Comparison of ENCODE assay signal across 8 cellular contexts in the genomic region with DNA sequence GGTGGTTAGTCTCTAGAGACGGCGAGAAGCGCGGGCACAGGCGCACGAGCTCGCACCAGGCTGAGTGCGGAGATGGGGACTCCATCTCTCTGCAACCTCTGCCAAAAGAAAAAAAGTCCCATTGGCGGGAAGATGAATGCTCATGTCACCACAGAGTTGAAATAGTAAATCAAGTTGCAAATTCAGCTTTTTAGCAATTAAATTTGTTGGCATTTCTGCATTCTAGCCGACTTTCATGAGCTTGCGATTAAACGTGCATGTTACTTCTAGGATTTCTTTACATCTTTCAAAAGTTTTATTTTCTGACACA. TPM values are rescaled to one million over a fixed set of nuclear protein-coding genes. Genes with fewer than 3 reads are reported as not detected.
DNase-seq lines count a peak whose midpoint lies in the region; ATAC-seq and TF ChIP-seq lines count a peak whose summit lies in the region.

No MANE protein-coding gene starts in this region.

- no peaks in the 10 kb centered on the region for H3K27me3 Mint-ChIP-seq in type B pancreatic cell

- H4K20me1 ChIP-seq in OCI-LY1 (ENCODE audit: insufficient read depth, low read length), result no peaks in the 10 kb centered on the region

- H3K9me3 ChIP-seq in OCI-LY1 (ENCODE audit: low read length), result no peaks in the 10 kb centered on the region

- DNase-seq in cerebellar cortex (ENCODE audit: low spot score), result peak; percentile 60
- peak; percentile 42 for DNase-seq in medulla oblongata (ENCODE audit: extremely low spot score)
- DNase-seq in type B pancreatic cell (ENCODE audit: extremely low spot score, unreplicated experiment), result no peak
- no peak for DNase-seq in cortex of kidney (lab: John Stamatoyannopoulos, UW)

- H3K36me3 Mint-ChIP-seq in type B pancreatic cell, result peaks cover 14% of the 10 kb centered on the region

- no peaks in the 10 kb centered on the region for H3F3A ChIP-seq in OCI-LY1 (ENCODE audit: insufficient read depth, low read length)

- no peak overlapping the region for H2AFZ ChIP-seq in OCI-LY1 (ENCODE audit: low read length)

- H3K27me3 ChIP-seq in OCI-LY1 (ENCODE audit: insufficient read depth, low read length), result no peaks in the 10 kb centered on the region

- H3K4me2 ChIP-seq in OCI-LY1 (ENCODE audit: low read length), result peak overlapping the region; percentile 76

- H3K9me2 ChIP-seq in OCI-LY1 (ENCODE audit: low read depth, low read length), result no peaks in the 10 kb centered on the region

- H3K4me1 Mint-ChIP-seq in type B pancreatic cell (ENCODE audit: unreplicated experiment), result peaks cover 17% of the 10 kb centered on the region

- H3K4me3 Mint-ChIP-seq in type B pancreatic cell, result peak overlapping the region; percentile 90

- peak overlapping the region; percentile 98 for H3K9ac ChIP-seq in OCI-LY1 (ENCODE audit: low read length)

- peak overlapping the region; percentile 77 for H3K27ac Mint-ChIP-seq in type B pancreatic cell

- H3K4me1 ChIP-seq in OCI-LY1 (ENCODE audit: insufficient read depth, low read length, severe bottlenecking), result peaks cover 30% of the 10 kb centered on the region

- TF ChIP-seq CTCF in C4-2B (conservative IDR thresholded peaks at IDR 0.05) (no peak), OCI-LY1 (IDR thresholded peaks at IDR 0.05; ENCODE audit: low read length) (no peak), type B pancreatic cell (conservative IDR thresholded peaks at IDR 0.05) (no peak)

- H3K36me3 ChIP-seq in OCI-LY1 (ENCODE audit: insufficient read depth, low read length), result peaks cover 44% of the 10 kb centered on the region

- peaks cover 34% of the 10 kb centered on the region for H3K79me2 ChIP-seq in OCI-LY1 (ENCODE audit: insufficient read depth, low read length)

- H3K27ac ChIP-seq in C4-2B (peak overlapping the region; percentile 78), OCI-LY1 (ENCODE audit: low read depth, low read length, poor library complexity, severe bottlenecking) (peak overlapping the region; percentile 91)

- H3K9me3 Mint-ChIP-seq in type B pancreatic cell, result no peaks in the 10 kb centered on the region

- ATAC-seq in GM18858 (IDR thresholded peaks at IDR 0.05; ENCODE audit: unreplicated experiment), result peak; percentile 28
- peak; percentile 62 for ATAC-seq in HG03045 (IDR thresholded peaks at IDR 0.05; ENCODE audit: unreplicated experiment)

- H3K4me3 ChIP-seq in OCI-LY1 (ENCODE audit: low read depth, low read length, poor library complexity, severe bottlenecking), result peak overlapping the region; percentile 91

RNA-seq across cellular contexts. Expression of a gene that starts 0.6 kb away (rescaled TPM):
- total RNA-seq in type B pancreatic cell (ENCODE audit: low replicate concordance), result 2.0 and 4.7 TPM in 2 replicates

RNA-seq across cellular contexts. Expression of a gene that starts 18.6 kb away (rescaled TPM):
- 16.8 and 47.7 TPM in 2 replicates for total RNA-seq in type B pancreatic cell (ENCODE audit: low replicate concordance)

RNA-seq across cellular contexts. Expression of a gene that starts 18.7 kb away (rescaled TPM):
- total RNA-seq in type B pancreatic cell (ENCODE audit: low replicate concordance), result 41.7 and 43.8 TPM in 2 replicates

Comparison
In these comparisons a context has a peak if more than half of its experiments do, and no peak if none do; other contexts are left out.
1. DNase-seq: peak in cerebellar cortex (single experiment) and medulla oblongata (single experiment); none in type B pancreatic cell (single experiment) and cortex of kidney (single experiment).